Comparison of ENCODE assay signal across 20 cellular contexts in genomic region chr7:135192914-135193536, GRCh38. TPM values are rescaled to one million over a fixed set of nuclear protein-coding genes. Genes with fewer than 3 reads are reported as not detected.
A peak's percentile ranks its signal among the peaks of the same experiment; 100 is the strongest.
DNase-seq lines count a peak whose midpoint lies in the region; ATAC-seq, FAIRE-seq and TF ChIP-seq lines count a peak whose summit lies in the region.
"Had no signal": no experiment of that assay in that cellular context is flagged by ENCODE, and none has a peak within 500 bp of the region (broad histone marks: within the 10 kb centered on the region; RNA-seq: fewer than 3 reads in every experiment).

No MANE protein-coding gene starts in this region.

- POLR2A ChIA-PET in HepG2 (lab: Yijun Ruan, JAX), result no interaction called here

- no peak for FAIRE-seq in HepG2 (lab: Jason Lieb, UNC)
- FAIRE-seq in RCC 7860 (lab: Jason Lieb, UNC), result no peak

- ATAC-seq in HepG2 (peak; percentile 34), right lobe of liver (no peak)
- ATAC-seq in effector memory CD8-positive, alpha-beta T cell (replicated peaks), result no peak

- no peak for TF ChIP-seq RAD21 in HepG2 (CRISPR knock-in tag; IDR thresholded peaks at IDR 0.05)

- H3K36me3 ChIP-seq in HepG2 (replicated peaks in 1 of 2; ENCODE audit: control insufficient read depth in 1 of 2, insufficient read depth in 2 of 2, low read length in 2 of 2) (peaks cover 23 to 58% of the 10 kb centered on the region in 2 experiments), right lobe of liver (peaks cover 5 to 66% (median 9%) of the 10 kb centered on the region in 4 donors), mesenchymal stem cell (ENCODE audit: control insufficient read depth in 1 of 2, insufficient read depth in 2 of 2, low read depth in 1 of 2, low read length in 2 of 2) (peaks cover 60 to 73% of the 10 kb centered on the region in 2 experiments), H7 (replicated peaks; ENCODE audit: control insufficient read depth, insufficient read depth, low read length) (peaks cover 7% of the 10 kb centered on the region)

- H3K4me3 Mint-ChIP-seq in effector memory CD8-positive, alpha-beta T cell, result no peak overlapping the region
- H3K4me3 Mint-ChIP-seq: activated naive CD8-positive, alpha-beta T cell treated with anti-CD3 and anti-CD28 coated beads, Interleukin-2, amount 10 ng/mL, durations not matched to agents 7 days and 5 days; CD4-positive, alpha-beta T cell; IgD-negative memory B cell; neural crest cell had no signal

- no peak overlapping the region for H3K23ac ChIP-seq in mesenchymal stem cell (ENCODE audit: low read length in 2 of 2)

- H3K4me2 ChIP-seq in HepG2 (ENCODE audit: low read depth, low read length), result no peak overlapping the region
- peak overlapping the region; percentile 6 for H3K4me2 ChIP-seq in mesenchymal stem cell (ENCODE audit: low read length, poor library complexity, severe bottlenecking)

- no peak overlapping the region for H2BK120ac ChIP-seq in mesenchymal stem cell (ENCODE audit: low read depth, low read length)

- H4K91ac ChIP-seq in mesenchymal stem cell (ENCODE audit: low read length), result no peak overlapping the region

- H3K36me3 Mint-ChIP-seq in effector memory CD8-positive, alpha-beta T cell (ENCODE audit: insufficient read depth), result peaks cover 58% of the 10 kb centered on the region

- TF ChIP-seq CTCF in HepG2 (CRISPR knock-in tag; IDR thresholded peaks at IDR 0.05), result no peak
- TF ChIP-seq CTCF in right lobe of liver (IDR thresholded peaks at IDR 0.05), result no peak

- no peak for TF ChIP-seq POLR2A in HepG2 (IDR thresholded peaks at IDR 0.05; ENCODE audit: insufficient read depth in 1 of 2, low read depth in 2 of 2, low read length in 2 of 2)
- TF ChIP-seq POLR2A in right lobe of liver (IDR thresholded peaks at IDR 0.05), result no peak

- no TSS peak for BruUV-seq in HepG2 (replicated peaks; lab: Mats Ljungman, UMichigan)

- in situ Hi-C loops in HepG2 (cut with HindIII; ENCODE audit: extremely low pct_ligation_motif_present, low pct_unique_long_range_greater_than_20kb), result no loop called here

- TF ChIP-seq EP300 in HepG2 (IDR thresholded peaks at IDR 0.05; ENCODE audit: low read depth in 2 of 2, low read length in 2 of 2) (no peak), HepG2 (CRISPR knock-in tag; IDR thresholded peaks at IDR 0.05; ENCODE audit: borderline replicate concordance) (no peak)

- H3K4me3 ChIP-seq in HepG2 (replicated peaks in 1 of 3; ENCODE audit: insufficient read depth in 1 of 3, low read depth in 2 of 3, low read length in 3 of 3) (no peak overlapping the region), right lobe of liver (no peak overlapping the region), mesenchymal stem cell (ENCODE audit: insufficient read depth in 1 of 2, low read depth in 1 of 2, low read length in 2 of 2) (no peak overlapping the region), H7 (ENCODE audit: insufficient read depth, low read depth, low read length) (no peak overlapping the region)
- H3K4me3 ChIP-seq: transverse colon had no signal

- H3K79me2 ChIP-seq in HepG2 (ENCODE audit: insufficient read depth, low read length), result no peaks in the 10 kb centered on the region

- peak overlapping the region; percentile 88 for H2AK5ac ChIP-seq in mesenchymal stem cell (ENCODE audit: low read length, severe bottlenecking)

- no peaks in the 10 kb centered on the region for H3K9me3 ChIP-seq in HepG2 (ENCODE audit: low read length)
- H3K9me3 ChIP-seq in right lobe of liver, result no peaks in the 10 kb centered on the region
- no peaks in the 10 kb centered on the region for H3K9me3 ChIP-seq in mesenchymal stem cell (ENCODE audit: control insufficient read depth, low read length)
- H3K9me3 ChIP-seq: transverse colon had no signal

- no peaks in the 10 kb centered on the region for H3K9me3 Mint-ChIP-seq in effector memory CD8-positive, alpha-beta T cell
- H3K9me3 Mint-ChIP-seq: activated naive CD8-positive, alpha-beta T cell treated with anti-CD3 and anti-CD28 coated beads, Interleukin-2, amount 10 ng/mL, durations not matched to agents 7 days and 5 days; CD4-positive, alpha-beta T cell; IgD-negative memory B cell; neural crest cell had no signal

- H3K4me1 ChIP-seq in HepG2 (ENCODE audit: insufficient read depth, low read length) (peaks cover 12% of the 10 kb centered on the region), right lobe of liver (peaks cover 0 to 6% (median 0%) of the 10 kb centered on the region in 4 donors), mesenchymal stem cell (ENCODE audit: control insufficient read depth, insufficient read depth, low read depth, low read length) (peaks cover 29% of the 10 kb centered on the region)
- H3K4me1 ChIP-seq: transverse colon had no signal

- no peaks in the 10 kb centered on the region for H4K20me1 ChIP-seq in HepG2 (ENCODE audit: insufficient read depth, low read length)

- H3K4me1 Mint-ChIP-seq in effector memory CD8-positive, alpha-beta T cell (ENCODE audit: low read depth in 2 of 2), result no peaks in the 10 kb centered on the region
- H3K4me1 Mint-ChIP-seq: neural crest cell had no signal

- intact Hi-C loops in HepG2 (cut with micrococcal nuclease; ENCODE audit: unreplicated experiment), result no loop called here
- intact Hi-C loops in right lobe of liver (cut with DNase I), result no loop called here

- no peak overlapping the region for H2BK5ac ChIP-seq in mesenchymal stem cell (ENCODE audit: low read depth, low read length, poor library complexity, severe bottlenecking)

- H3K79me1 ChIP-seq in mesenchymal stem cell (replicated peaks; ENCODE audit: low read length, poor library complexity, severe bottlenecking), result peaks cover 45% of the 10 kb centered on the region

- H3K18ac ChIP-seq in mesenchymal stem cell (ENCODE audit: low read depth in 1 of 2, low read length in 2 of 2), result peak overlapping the region in 1 of 2 experiments; percentile 42

- H2BK12ac ChIP-seq in mesenchymal stem cell (ENCODE audit: low read length in 2 of 2), result no peak overlapping the region

- H2AFZ ChIP-seq in HepG2 (ENCODE audit: low read length) (no peak overlapping the region), mesenchymal stem cell (ENCODE audit: low read depth, low read length) (no peak overlapping the region)

- H3K27me3 ChIP-seq in HepG2 (ENCODE audit: control insufficient read depth in 1 of 2, insufficient read depth in 2 of 2, low read length in 2 of 2) (no peaks in the 10 kb centered on the region), right lobe of liver (no peaks in the 10 kb centered on the region), mesenchymal stem cell (ENCODE audit: control insufficient read depth in 1 of 2, insufficient read depth in 1 of 2, low read length in 2 of 2) (no peaks in the 10 kb centered on the region), H7 (ENCODE audit: control insufficient read depth, insufficient read depth, low read length) (no peaks in the 10 kb centered on the region)
- H3K27me3 ChIP-seq: transverse colon had no signal

- peak overlapping the region; percentile 56 for H4K8ac ChIP-seq in mesenchymal stem cell (ENCODE audit: low read length)

- CTCF ChIA-PET in HepG2 (lab: Yijun Ruan, JAX; ENCODE audit: low intra/inter-chr PET ratio, low total read pairs), result no interaction called here

- H2BK15ac ChIP-seq in mesenchymal stem cell (ENCODE audit: low read depth, poor library complexity, severe bottlenecking), result no peak overlapping the region

- DNase-seq in HepG2 (ENCODE audit: low spot score) (no peak), right lobe of liver (no peak), mesenchymal stem cell (no peak), NAMALWA (ENCODE audit: low spot score) (no peak), H7 (no peak), RCC 7860 (ENCODE audit: low spot score) (no peak), OCI-M2 (lab: John Stamatoyannopoulos, UW; ENCODE audit: unreplicated experiment) (no peak)
- DNase-seq in effector memory CD8-positive, alpha-beta T cell, result no peak
- DNase-seq: activated naive CD8-positive, alpha-beta T cell treated with anti-CD3 and anti-CD28 coated beads, Interleukin-2, amount 10 ng/mL, durations not matched to agents 7 days and 5 days; CD4-positive, alpha-beta T cell; DMS79; NCI-H2081; NCI-H510A treated with DMSO at 0.1 percent for 48 hours; retina; stimulated activated naive CD4-positive, alpha-beta T cell treated with Interleukin-2 at 50 U/mL for 16 hours; transverse colon had no signal

- H3K14ac ChIP-seq in mesenchymal stem cell (ENCODE audit: low read length in 2 of 2), result no peak overlapping the region

- WGBS in HepG2 (ENCODE audit: low lambda C conversion rate), result 95% methylated on average over 9 of the region's 11 CpGs
- no CpG with 5 or more reads among the region's 11 CpGs for WGBS in right lobe of liver (ENCODE audit: insufficient coverage, low coverage, low lambda C conversion rate, missing lambda C conversion rate)
- WGBS in mesenchymal stem cell, result 95% methylated on average over 10 of the region's 11 CpGs

- H3K27ac ChIP-seq in HepG2 (ENCODE audit: extremely low read length, insufficient read depth, low read length) (no peak overlapping the region), right lobe of liver (no peak overlapping the region), mesenchymal stem cell (ENCODE audit: low read length, poor library complexity, severe bottlenecking) (peak overlapping the region; percentile 84)
- H3K27ac ChIP-seq: transverse colon had no signal

- no peak overlapping the region for H3K4ac ChIP-seq in mesenchymal stem cell (ENCODE audit: low read depth in 1 of 2, low read length in 2 of 2)

- peak overlapping the region; percentile 33 to 51 for H3K27ac Mint-ChIP-seq in effector memory CD8-positive, alpha-beta T cell
- H3K27ac Mint-ChIP-seq: activated naive CD8-positive, alpha-beta T cell treated with anti-CD3 and anti-CD28 coated beads, Interleukin-2, amount 10 ng/mL, durations not matched to agents 7 days and 5 days; CD4-positive, alpha-beta T cell; IgD-negative memory B cell had no signal

- H3K9ac ChIP-seq in HepG2 (ENCODE audit: insufficient read depth, low read depth, low read length), result no peak overlapping the region
- H3K9ac ChIP-seq in mesenchymal stem cell (ENCODE audit: low read length), result no peak overlapping the region

- H3K27me3 Mint-ChIP-seq in effector memory CD8-positive, alpha-beta T cell, result no peaks in the 10 kb centered on the region
- H3K27me3 Mint-ChIP-seq: activated naive CD8-positive, alpha-beta T cell treated with anti-CD3 and anti-CD28 coated beads, Interleukin-2, amount 10 ng/mL, durations not matched to agents 7 days and 5 days; CD4-positive, alpha-beta T cell; IgD-negative memory B cell had no signal

RNA-seq across cellular contexts. Expression of gene WDR91, which starts 18.3 kb away (rescaled TPM):
- 10.0 and 12.1 TPM in 2 replicates for total RNA-seq in HepG2 (2016; rRNA removed; fragmentation: Illumina TruSeq; extraction: Trizol)
- 1.1 and 1.8 TPM in 2 replicates for total RNA-seq in HepG2 (2016; cell fraction: cytosol; rRNA removed; fragmentation: Illumina TruSeq; extraction: Trizol; ENCODE audit: low read depth)
- 9.2 and 12.1 TPM in 2 replicates for total RNA-seq in HepG2 (2016; cell fraction: insoluble cytoplasmic fraction; rRNA removed; fragmentation: Illumina TruSeq; extraction: Trizol)
- total RNA-seq in HepG2 (2016; cell fraction: membrane; rRNA removed; fragmentation: Illumina TruSeq; extraction: Trizol), result 1.5 and 2.3 TPM in 2 replicates
- total RNA-seq in HepG2 (2016; cell fraction: nucleus; rRNA removed; fragmentation: Illumina TruSeq; extraction: Trizol), result 11.3 and 14.5 TPM in 2 replicates
- 11.6 and 13.7 TPM in 2 replicates for polyA plus RNA-seq in HepG2 (2011; rRNA removed)
- polyA plus RNA-seq in HepG2 (2011; cell fraction: cytosol; rRNA removed), result 7.2 and 8.6 TPM in 2 replicates
- polyA plus RNA-seq in HepG2 (2011; cell fraction: nucleus; rRNA removed), result 43.9 and 51.3 TPM in 2 replicates
- polyA plus RNA-seq in HepG2 (2012), result 5.7 and 6.1 TPM in 2 replicates
- polyA plus RNA-seq in HepG2 (2016; cell fraction: cytosol; fragmentation: Illumina TruSeq; extraction: Trizol; ENCODE audit: low read depth), result 0.26 and 0.31 TPM in 2 replicates
- polyA plus RNA-seq in HepG2 (2016; cell fraction: insoluble cytoplasmic fraction; fragmentation: Illumina TruSeq; extraction: Trizol; ENCODE audit: low read depth), result 10.7 and 11.4 TPM in 2 replicates
- 0.56 and 0.65 TPM in 2 replicates for polyA plus RNA-seq in HepG2 (2016; cell fraction: membrane; fragmentation: Illumina TruSeq; extraction: Trizol; ENCODE audit: low read depth)
- 21.1 and 22.2 TPM in 2 replicates for polyA plus RNA-seq in HepG2 (2016; cell fraction: nucleus; fragmentation: Illumina TruSeq; extraction: Trizol; ENCODE audit: insufficient read depth, low read depth)
- 8.2 and 19.7 TPM in 2 replicates for polyA minus RNA-seq in HepG2 (2011; rRNA and poly(A)+ RNA removed; ENCODE audit: low replicate concordance)
- polyA minus RNA-seq in HepG2 (2011; cell fraction: cytosol; rRNA and poly(A)+ RNA removed), result 5.3 and 8.8 TPM in 2 replicates
- 12.6 and 17.4 TPM in 2 replicates for polyA minus RNA-seq in HepG2 (2011; cell fraction: nucleus; rRNA and poly(A)+ RNA removed)
- total RNA-seq in right lobe of liver, result 10 to 100 TPM in 1 of 6 experiments, 1 to 10 TPM in 5; 6.0 to 11.5 (median 8.6) TPM
- polyA plus RNA-seq in mesenchymal stem cell (2013, experiment 1 of 2), result 4.2 TPM
- polyA plus RNA-seq in mesenchymal stem cell (2013, experiment 2 of 2), result 4.1 TPM
- 9.1 and 17.4 TPM in 2 replicates for total RNA-seq in H7 (2014; rRNA removed; shearing (Covaris generic))

RNA-seq across cellular contexts. Expression of gene CYREN, which starts 22.5 kb away (rescaled TPM):
- 60.7 and 68.6 TPM in 2 replicates for total RNA-seq in HepG2 (2016; rRNA removed; fragmentation: Illumina TruSeq; extraction: Trizol)
- total RNA-seq in HepG2 (2016; cell fraction: cytosol; rRNA removed; fragmentation: Illumina TruSeq; extraction: Trizol; ENCODE audit: low read depth), result 24.2 and 27.7 TPM in 2 replicates
- 58.8 and 66.8 TPM in 2 replicates for total RNA-seq in HepG2 (2016; cell fraction: insoluble cytoplasmic fraction; rRNA removed; fragmentation: Illumina TruSeq; extraction: Trizol)
- 48.2 and 58.3 TPM in 2 replicates for total RNA-seq in HepG2 (2016; cell fraction: membrane; rRNA removed; fragmentation: Illumina TruSeq; extraction: Trizol)
- 42.2 and 46.2 TPM in 2 replicates for total RNA-seq in HepG2 (2016; cell fraction: nucleus; rRNA removed; fragmentation: Illumina TruSeq; extraction: Trizol)
- 19.3 and 20.7 TPM in 2 replicates for polyA plus RNA-seq in HepG2 (2011; rRNA removed)
- 19.8 and 20.9 TPM in 2 replicates for polyA plus RNA-seq in HepG2 (2011; cell fraction: cytosol; rRNA removed)
- 15.6 and 18.8 TPM in 2 replicates for polyA plus RNA-seq in HepG2 (2011; cell fraction: nucleus; rRNA removed)
- 44.5 and 69.6 TPM in 2 replicates for polyA plus RNA-seq in HepG2 (2012)
- 13.5 and 22.0 TPM in 2 replicates for polyA plus RNA-seq in HepG2 (2016; cell fraction: cytosol; fragmentation: Illumina TruSeq; extraction: Trizol; ENCODE audit: low read depth)
- polyA plus RNA-seq in HepG2 (2016; cell fraction: insoluble cytoplasmic fraction; fragmentation: Illumina TruSeq; extraction: Trizol; ENCODE audit: low read depth), result 62.6 and 67.4 TPM in 2 replicates
- polyA plus RNA-seq in HepG2 (2016; cell fraction: membrane; fragmentation: Illumina TruSeq; extraction: Trizol; ENCODE audit: low read depth), result 31.2 and 44.6 TPM in 2 replicates
- polyA plus RNA-seq in HepG2 (2016; cell fraction: nucleus; fragmentation: Illumina TruSeq; extraction: Trizol; ENCODE audit: insufficient read depth, low read depth), result 46.9 and 49.8 TPM in 2 replicates
- polyA minus RNA-seq in HepG2 (2011; rRNA and poly(A)+ RNA removed; ENCODE audit: low replicate concordance), result 24.4 and 62.5 TPM in 2 replicates
- 8.6 and 12.1 TPM in 2 replicates for polyA minus RNA-seq in HepG2 (2011; cell fraction: cytosol; rRNA and poly(A)+ RNA removed)
- 20.6 and 24.7 TPM in 2 replicates for polyA minus RNA-seq in HepG2 (2011; cell fraction: nucleus; rRNA and poly(A)+ RNA removed)
- total RNA-seq in right lobe of liver, result 10 to 100 TPM; 11.5 to 17.1 (median 15.0) TPM
- polyA plus RNA-seq in mesenchymal stem cell (2013, experiment 1 of 2), result 23.2 TPM
- 23.5 TPM for polyA plus RNA-seq in mesenchymal stem cell (2013, experiment 2 of 2)
- total RNA-seq in H7 (2014; rRNA removed; shearing (Covaris generic)), result 36.2 and 41.1 TPM in 2 replicates

RNA-seq across cellular contexts. Expression of gene STRA8, which starts 40.6 kb away (rescaled TPM):
- total RNA-seq in HepG2 (2016; rRNA removed; fragmentation: Illumina TruSeq; extraction: Trizol) (not detected in 2 replicates), right lobe of liver (not detected)
- not detected in 2 replicates for total RNA-seq in HepG2 (2016; cell fraction: cytosol; rRNA removed; fragmentation: Illumina TruSeq; extraction: Trizol; ENCODE audit: low read depth)
- not detected in 2 replicates for total RNA-seq in HepG2 (2016; cell fraction: insoluble cytoplasmic fraction; rRNA removed; fragmentation: Illumina TruSeq; extraction: Trizol)
- total RNA-seq in HepG2 (2016; cell fraction: membrane; rRNA removed; fragmentation: Illumina TruSeq; extraction: Trizol), result not detected in 2 replicates
- total RNA-seq in HepG2 (2016; cell fraction: nucleus; rRNA removed; fragmentation: Illumina TruSeq; extraction: Trizol), result not detected in 2 replicates
- polyA plus RNA-seq in HepG2 (2011; rRNA removed), result 0.20 TPM in 1 of 2 replicates, not detected in the other
- not detected in 2 replicates for polyA plus RNA-seq in HepG2 (2011; cell fraction: cytosol; rRNA removed)
- polyA plus RNA-seq in HepG2 (2011; cell fraction: nucleus; rRNA removed), result 0.18 and 0.38 TPM in 2 replicates
- not detected in 2 replicates for polyA plus RNA-seq in HepG2 (2012)
- polyA plus RNA-seq in HepG2 (2016; cell fraction: cytosol; fragmentation: Illumina TruSeq; extraction: Trizol; ENCODE audit: low read depth), result not detected in 2 replicates
- not detected in 2 replicates for polyA plus RNA-seq in HepG2 (2016; cell fraction: insoluble cytoplasmic fraction; fragmentation: Illumina TruSeq; extraction: Trizol; ENCODE audit: low read depth)
- polyA plus RNA-seq in HepG2 (2016; cell fraction: membrane; fragmentation: Illumina TruSeq; extraction: Trizol; ENCODE audit: low read depth), result not detected in 2 replicates
- polyA plus RNA-seq in HepG2 (2016; cell fraction: nucleus; fragmentation: Illumina TruSeq; extraction: Trizol; ENCODE audit: insufficient read depth, low read depth), result not detected in 2 replicates
- polyA minus RNA-seq in HepG2 (2011; rRNA and poly(A)+ RNA removed; ENCODE audit: low replicate concordance), result not detected in 2 replicates
- polyA minus RNA-seq in HepG2 (2011; cell fraction: cytosol; rRNA and poly(A)+ RNA removed), result not detected in 2 replicates
- polyA minus RNA-seq in HepG2 (2011; cell fraction: nucleus; rRNA and poly(A)+ RNA removed), result not detected in 2 replicates
- polyA plus RNA-seq in mesenchymal stem cell (2013, experiment 1 of 2), result not detected
- not detected for polyA plus RNA-seq in mesenchymal stem cell (2013, experiment 2 of 2)
- total RNA-seq in H7 (2014; rRNA removed; shearing (Covaris generic)), result not detected in 2 replicates
- total RNA-seq: activated naive CD8-positive, alpha-beta T cell treated with anti-CD3 and anti-CD28 coated beads, Interleukin-2, amount 10 ng/mL, durations not matched to agents 7 days and 5 days; CD4-positive, alpha-beta T cell; H4; neural crest cell; T-helper 1 cell treated with Interleukin-12 subunit alpha and Interleukin-12 subunit beta and Interleukin-4 antibody, amounts not matched to agents 30 ng/mL and 1 ng/mL, for 36 hours; transverse colon had no signal
- polyA plus RNA-seq: IgD-negative memory B cell had no signal

RNA-seq across cellular contexts. Expression of gene TMEM140, which starts 45.2 kb away (rescaled TPM):
- total RNA-seq in HepG2 (2016; rRNA removed; fragmentation: Illumina TruSeq; extraction: Trizol) (5.6 and 9.2 TPM in 2 replicates), right lobe of liver (10 to 100 TPM; 31.2 to 58.9 (median 37.4) TPM)
- 1.1 and 1.5 TPM in 2 replicates for total RNA-seq in HepG2 (2016; cell fraction: cytosol; rRNA removed; fragmentation: Illumina TruSeq; extraction: Trizol; ENCODE audit: low read depth)
- 6.3 and 8.9 TPM in 2 replicates for total RNA-seq in HepG2 (2016; cell fraction: insoluble cytoplasmic fraction; rRNA removed; fragmentation: Illumina TruSeq; extraction: Trizol)
- total RNA-seq in HepG2 (2016; cell fraction: membrane; rRNA removed; fragmentation: Illumina TruSeq; extraction: Trizol), result 2.6 and 3.2 TPM in 2 replicates
- total RNA-seq in HepG2 (2016; cell fraction: nucleus; rRNA removed; fragmentation: Illumina TruSeq; extraction: Trizol), result 7.9 and 10.4 TPM in 2 replicates
- polyA plus RNA-seq in HepG2 (2011; rRNA removed), result 21.7 and 35.7 TPM in 2 replicates
- 24.2 and 35.4 TPM in 2 replicates for polyA plus RNA-seq in HepG2 (2011; cell fraction: cytosol; rRNA removed)
- 17.7 and 30.5 TPM in 2 replicates for polyA plus RNA-seq in HepG2 (2011; cell fraction: nucleus; rRNA removed)
- 45.3 and 74.1 TPM in 2 replicates for polyA plus RNA-seq in HepG2 (2012)
- polyA plus RNA-seq in HepG2 (2016; cell fraction: cytosol; fragmentation: Illumina TruSeq; extraction: Trizol; ENCODE audit: low read depth), result 1.1 TPM in 2 replicates
- 5.3 and 6.1 TPM in 2 replicates for polyA plus RNA-seq in HepG2 (2016; cell fraction: insoluble cytoplasmic fraction; fragmentation: Illumina TruSeq; extraction: Trizol; ENCODE audit: low read depth)
- 2.1 and 2.2 TPM in 2 replicates for polyA plus RNA-seq in HepG2 (2016; cell fraction: membrane; fragmentation: Illumina TruSeq; extraction: Trizol; ENCODE audit: low read depth)
- polyA plus RNA-seq in HepG2 (2016; cell fraction: nucleus; fragmentation: Illumina TruSeq; extraction: Trizol; ENCODE audit: insufficient read depth, low read depth), result 7.8 and 11.6 TPM in 2 replicates
- 0.26 and 39.0 TPM in 2 replicates for polyA minus RNA-seq in HepG2 (2011; rRNA and poly(A)+ RNA removed; ENCODE audit: low replicate concordance)
- polyA minus RNA-seq in HepG2 (2011; cell fraction: cytosol; rRNA and poly(A)+ RNA removed), result 15.9 and 32.1 TPM in 2 replicates
- polyA minus RNA-seq in HepG2 (2011; cell fraction: nucleus; rRNA and poly(A)+ RNA removed), result 41.2 and 55.0 TPM in 2 replicates
- polyA plus RNA-seq in mesenchymal stem cell (2013, experiment 1 of 2), result 3.2 TPM
- 3.7 TPM for polyA plus RNA-seq in mesenchymal stem cell (2013, experiment 2 of 2)
- not detected in 2 replicates for total RNA-seq in H7 (2014; rRNA removed; shearing (Covaris generic))
